In genomic region chr6:3326179-3326971, GRCh38 we compare ENCODE assay signal across 18 cellular contexts.
DNase-seq lines count a peak whose midpoint lies in the region; ATAC-seq and TF ChIP-seq lines count a peak whose summit lies in the region.
"Had no signal": no experiment of that assay in that cellular context is flagged by ENCODE, and none has a peak within 500 bp of the region (broad histone marks: within the 10 kb centered on the region; RNA-seq: fewer than 3 reads in every experiment).

No MANE protein-coding gene starts in this region.

- H3K56ac ChIP-seq in mesendoderm (ENCODE audit: low read length) = no peak overlapping the region

- H3K4ac ChIP-seq in mesendoderm (ENCODE audit: low read depth, low read length) = no peak overlapping the region

- H2BK120ac ChIP-seq in mesendoderm (ENCODE audit: low read depth, low read length) = no peak overlapping the region

- no peak overlapping the region for H3K4me3 Mint-ChIP-seq in endodermal cell
- H3K4me3 Mint-ChIP-seq in activated naive CD8-positive, alpha-beta T cell treated with anti-CD3 and anti-CD28 coated beads, Interleukin-2, amount 50 U/mL, for 24 hours = no peak overlapping the region
- H3K4me3 Mint-ChIP-seq: H9 had no signal

- intact Hi-C loops in sigmoid colon (cut with DNase I) = loop anchor here (5.0 kb wide), 1 partner anchor 44 kb away; no protein-coding TSS in a partner anchor

- no peak overlapping the region for H3K18ac ChIP-seq in mesendoderm (ENCODE audit: low read length)

- H3K27ac Mint-ChIP-seq in endodermal cell = no peak overlapping the region
- H3K27ac Mint-ChIP-seq in activated naive CD8-positive, alpha-beta T cell treated with anti-CD3 and anti-CD28 coated beads, Interleukin-2, amount 50 U/mL, for 24 hours = no peak overlapping the region
- H3K27ac Mint-ChIP-seq: CD14-positive monocyte had no signal

- H3K23ac ChIP-seq in mesendoderm (ENCODE audit: low read length) = peak overlapping the region; percentile 15

- DNase-seq in endodermal cell (peak; percentile 54), mesendoderm (peak; percentile 64), sigmoid colon (peak; percentile 27), OCI-M2 (lab: John Stamatoyannopoulos, UW; ENCODE audit: unreplicated experiment) (no peak), NCI-H524 (lab: John Stamatoyannopoulos, UW) (no peak)
- DNase-seq in activated naive CD8-positive, alpha-beta T cell treated with anti-CD3 and anti-CD28 coated beads, Interleukin-2, amount 50 U/mL, for 24 hours = no peak
- DNase-seq: COR-L47, EL, H9, KBM-7, MV-4-11, NCI-H1417 treated with DMSO at 0.1 percent for 48 hours, NCI-H1930, NCI-H2171, NCI-H82 had no signal

- H3K4me3 ChIP-seq in HUES48 (ENCODE audit: low read depth, low read length) = no peak overlapping the region
- no peak overlapping the region for H3K4me3 ChIP-seq in endodermal cell (ENCODE audit: low read length)
- no peak overlapping the region for H3K4me3 ChIP-seq in mesendoderm (ENCODE audit: low read length)
- no peak overlapping the region for H3K4me3 ChIP-seq in sigmoid colon

- WGBS in endodermal cell (ENCODE audit: insufficient coverage in 1 of 2, insufficient read length in 1 of 2), 2 experiments = 76 to 89% methylated on average over 8 to 11 of the region's 11 CpGs
- WGBS in mesendoderm (ENCODE audit: extremely low coverage, insufficient coverage, low lambda C conversion rate) = no CpG with 5 or more reads among the region's 11 CpGs
- 95 to 96% methylated on average over 11 of the region's 11 CpGs for WGBS in sigmoid colon, 2 donors

- no peaks in the 10 kb centered on the region for H3K79me2 ChIP-seq in mesendoderm (ENCODE audit: control insufficient read depth, insufficient read depth, low read length)

- no peak overlapping the region for H4K5ac ChIP-seq in mesendoderm (ENCODE audit: low read length)

- no peaks in the 10 kb centered on the region for H3K27me3 Mint-ChIP-seq in endodermal cell (ENCODE audit: insufficient read depth)
- H3K27me3 Mint-ChIP-seq in activated naive CD8-positive, alpha-beta T cell treated with anti-CD3 and anti-CD28 coated beads, Interleukin-2, amount 50 U/mL, for 24 hours = peaks cover 2% of the 10 kb centered on the region

- no peaks in the 10 kb centered on the region for H3K36me3 Mint-ChIP-seq in endodermal cell (ENCODE audit: low read depth)
- no peaks in the 10 kb centered on the region for H3K36me3 Mint-ChIP-seq in activated naive CD8-positive, alpha-beta T cell treated with anti-CD3 and anti-CD28 coated beads, Interleukin-2, amount 50 U/mL, for 24 hours (ENCODE audit: low read depth)
- H3K36me3 Mint-ChIP-seq: CD14-positive monocyte had no signal

- no peak for TF ChIP-seq EP300 in sigmoid colon (IDR thresholded peaks at IDR 0.05)

- H2AK5ac ChIP-seq in mesendoderm (ENCODE audit: low read length) = no peak overlapping the region

- H3K9me3 Mint-ChIP-seq in endodermal cell = no peaks in the 10 kb centered on the region
- H3K9me3 Mint-ChIP-seq in activated naive CD8-positive, alpha-beta T cell treated with anti-CD3 and anti-CD28 coated beads, Interleukin-2, amount 50 U/mL, for 24 hours = no peaks in the 10 kb centered on the region
- H3K9me3 Mint-ChIP-seq: H9 had no signal

- H3K9me3 ChIP-seq in HUES48 (ENCODE audit: control insufficient read depth, insufficient read depth, low read length) (no peaks in the 10 kb centered on the region), endodermal cell (ENCODE audit: control insufficient read depth, low read length) (no peaks in the 10 kb centered on the region), sigmoid colon (no peaks in the 10 kb centered on the region)

- TF ChIP-seq CTCF in endodermal cell (conservative IDR thresholded peaks at IDR 0.05) = no peak
- TF ChIP-seq CTCF in sigmoid colon (IDR thresholded peaks at IDR 0.05) = no peak

- no peak overlapping the region for H3K4me2 ChIP-seq in mesendoderm (ENCODE audit: low read length)

- ATAC-seq in activated naive CD8-positive, alpha-beta T cell treated with anti-CD3 and anti-CD28 coated beads, Interleukin-2, amount 50 U/mL, for 24 hours = no peak
- ATAC-seq in GM18873 (IDR thresholded peaks at IDR 0.05; ENCODE audit: low FRiP score, unreplicated experiment) = no peak

- no peak overlapping the region for H3K9ac ChIP-seq in HUES48 (ENCODE audit: low read depth, low read length)
- H3K9ac ChIP-seq in endodermal cell (ENCODE audit: extremely low read depth, low read length, poor library complexity, severe bottlenecking) = no peak overlapping the region
- H3K9ac ChIP-seq in mesendoderm (ENCODE audit: low read length) = no peak overlapping the region

- H3K4me1 Mint-ChIP-seq in endodermal cell = peaks cover 12% of the 10 kb centered on the region
- peaks cover 13% of the 10 kb centered on the region for H3K4me1 Mint-ChIP-seq in activated naive CD8-positive, alpha-beta T cell treated with anti-CD3 and anti-CD28 coated beads, Interleukin-2, amount 50 U/mL, for 24 hours

- H3K4me1 ChIP-seq in HUES48 (ENCODE audit: control insufficient read depth, insufficient read depth, low read length) (peaks cover 9% of the 10 kb centered on the region), endodermal cell (ENCODE audit: control insufficient read depth, insufficient read depth, low read length) (no peaks in the 10 kb centered on the region), mesendoderm (ENCODE audit: control insufficient read depth, low read depth, low read length) (no peaks in the 10 kb centered on the region), sigmoid colon (peaks cover 0 to 66% (median 52%) of the 10 kb centered on the region in 4 donors)

- H2BK5ac ChIP-seq in mesendoderm (ENCODE audit: low read length) = no peak overlapping the region

- no peaks in the 10 kb centered on the region for H3K79me1 ChIP-seq in mesendoderm (ENCODE audit: low read length)

- no peak for TF ChIP-seq POLR2A in sigmoid colon (IDR thresholded peaks at IDR 0.05)

- H3K36me3 ChIP-seq in HUES48 (ENCODE audit: control insufficient read depth, insufficient read depth, low read length) (no peaks in the 10 kb centered on the region), endodermal cell (ENCODE audit: control insufficient read depth, insufficient read depth, low read length) (no peaks in the 10 kb centered on the region), mesendoderm (ENCODE audit: control insufficient read depth, insufficient read depth, low read length) (no peaks in the 10 kb centered on the region), sigmoid colon (peaks cover 0 to 14% (median 0%) of the 10 kb centered on the region in 4 donors)

- no peak overlapping the region for H4K8ac ChIP-seq in mesendoderm (ENCODE audit: low read depth, low read length)

- H3K27ac ChIP-seq in HUES48 (ENCODE audit: low read depth, low read length) (peak overlapping the region; percentile 39), endodermal cell (ENCODE audit: low read depth, low read length) (no peak overlapping the region), mesendoderm (ENCODE audit: low read depth, low read length) (no peak overlapping the region), sigmoid colon (peak overlapping the region in 3 of 4 donors; percentile 42 to 56 (median 54))

- H2BK15ac ChIP-seq in mesendoderm (replicated peaks; ENCODE audit: low read depth) = no peak overlapping the region

- no peaks in the 10 kb centered on the region for H3K27me3 ChIP-seq in HUES48 (ENCODE audit: control insufficient read depth, insufficient read depth, low read length)
- no peaks in the 10 kb centered on the region for H3K27me3 ChIP-seq in endodermal cell (ENCODE audit: control insufficient read depth, insufficient read depth, low read length, poor library complexity, severe bottlenecking)
- no peaks in the 10 kb centered on the region for H3K27me3 ChIP-seq in mesendoderm (ENCODE audit: insufficient read depth, low read length, poor library complexity)
- H3K27me3 ChIP-seq in sigmoid colon = no peaks in the 10 kb centered on the region

Comparison
In these comparisons a context has a peak if more than half of its experiments do, and no peak if none do; other contexts are left out.
1. H3K27ac ChIP-seq: peak in HUES48 (single experiment) and sigmoid colon (3 of 4); none in endodermal cell (single experiment) and mesendoderm (single experiment).
2. DNase-seq: peak in endodermal cell (single experiment), mesendoderm (single experiment) and sigmoid colon (single experiment); none in OCI-M2 (single experiment), NCI-H524 (0 of 2) and activated naive CD8-positive, alpha-beta T cell treated with anti-CD3 and anti-CD28 coated beads, Interleukin-2, amount 50 U/mL, for 24 hours (single experiment).